In genomic region chr4:63764400-63764799, GRCh38 we compare ENCODE assay signal across 1 cellular context.
TF ChIP-seq lines count a peak whose summit lies in the region.

No MANE protein-coding gene starts in this region.

TF ChIP-seq in GM12878, 131 proteins besides CTCF, POLR2A, EP300 and RAD21 (continued from another document):
- TF ChIP-seq, protein P1, sequence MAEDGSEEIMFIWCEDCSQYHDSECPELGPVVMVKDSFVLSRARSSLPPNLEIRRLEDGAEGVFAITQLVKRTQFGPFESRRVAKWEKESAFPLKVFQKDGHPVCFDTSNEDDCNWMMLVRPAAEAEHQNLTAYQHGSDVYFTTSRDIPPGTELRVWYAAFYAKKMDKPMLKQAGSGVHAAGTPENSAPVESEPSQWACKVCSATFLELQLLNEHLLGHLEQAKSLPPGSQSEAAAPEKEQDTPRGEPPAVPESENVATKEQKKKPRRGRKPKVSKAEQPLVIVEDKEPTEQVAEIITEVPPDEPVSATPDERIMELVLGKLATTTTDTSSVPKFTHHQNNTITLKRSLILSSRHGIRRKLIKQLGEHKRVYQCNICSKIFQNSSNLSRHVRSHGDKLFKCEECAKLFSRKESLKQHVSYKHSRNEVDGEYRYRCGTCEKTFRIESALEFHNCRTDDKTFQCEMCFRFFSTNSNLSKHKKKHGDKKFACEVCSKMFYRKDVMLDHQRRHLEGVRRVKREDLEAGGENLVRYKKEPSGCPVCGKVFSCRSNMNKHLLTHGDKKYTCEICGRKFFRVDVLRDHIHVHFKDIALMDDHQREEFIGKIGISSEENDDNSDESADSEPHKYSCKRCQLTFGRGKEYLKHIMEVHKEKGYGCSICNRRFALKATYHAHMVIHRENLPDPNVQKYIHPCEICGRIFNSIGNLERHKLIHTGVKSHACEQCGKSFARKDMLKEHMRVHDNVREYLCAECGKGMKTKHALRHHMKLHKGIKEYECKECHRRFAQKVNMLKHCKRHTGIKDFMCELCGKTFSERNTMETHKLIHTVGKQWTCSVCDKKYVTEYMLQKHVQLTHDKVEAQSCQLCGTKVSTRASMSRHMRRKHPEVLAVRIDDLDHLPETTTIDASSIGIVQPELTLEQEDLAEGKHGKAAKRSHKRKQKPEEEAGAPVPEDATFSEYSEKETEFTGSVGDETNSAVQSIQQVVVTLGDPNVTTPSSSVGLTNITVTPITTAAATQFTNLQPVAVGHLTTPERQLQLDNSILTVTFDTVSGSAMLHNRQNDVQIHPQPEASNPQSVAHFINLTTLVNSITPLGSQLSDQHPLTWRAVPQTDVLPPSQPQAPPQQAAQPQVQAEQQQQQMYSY (CRISPR knock-in tag; IDR thresholded peaks at IDR 0.05), result no peak
- no peak for TF ChIP-seq CREM (IDR thresholded peaks at IDR 0.05; ENCODE audit: low read depth)
- no peak for TF ChIP-seq EGR1 (IDR thresholded peaks at IDR 0.05; ENCODE audit: borderline replicate concordance in 1 of 2, low read depth in 2 of 2, low read length in 2 of 2)
- no peak for TF ChIP-seq SMC3 (IDR thresholded peaks at IDR 0.05; ENCODE audit: borderline replicate concordance, low read length)
- TF ChIP-seq MTA3 (IDR thresholded peaks at IDR 0.05; ENCODE audit: borderline replicate concordance, low read length), result no peak
- no peak for TF ChIP-seq RELB (IDR thresholded peaks at IDR 0.05; ENCODE audit: low read depth)
- no peak for TF ChIP-seq MTA2 (IDR thresholded peaks at IDR 0.05; ENCODE audit: low read depth)
- no peak for TF ChIP-seq ZNF24 (IDR thresholded peaks at IDR 0.05)
TF ChIP-seq in GM12878: peak in this region for 0.
